ENCODE assay signal across 1 cellular context in genomic region chr1:226186124-226187018, GRCh38.
TF ChIP-seq lines count a peak whose summit lies in the region.

Gene ACBD3 (minus strand): TSS chr1:226186741. CDS start chr1:226186675, 66 bp downstream.

TF ChIP-seq in K562, 482 proteins besides CTCF, POLR2A, EP300 and RAD21 (continued from another document and continues in another):
- TF ChIP-seq MLLT1 (IDR thresholded peaks at IDR 0.05) (0 out of 4 replicates have a peak, but pooled peaks of 1 of the 2 experiments have one; percentile 41), ZNF740 (CRISPR knock-in tag; IDR thresholded peaks at IDR 0.05) (peak; percentile 69), ZNF740 (tag; IDR thresholded peaks at IDR 0.05) (no peak), PBX2 (CRISPR knock-in tag; IDR thresholded peaks at IDR 0.05; ENCODE audit: low read depth) (no peak), PBX2 (tag; conservative IDR thresholded peaks at IDR 0.05; ENCODE audit: low read depth) (peak; percentile 67), ZBTB7A (IDR thresholded peaks at IDR 0.05; ENCODE audit: borderline replicate concordance, control insufficient read depth, low read depth, low read length) (peak; percentile 99), MTA2 (IDR thresholded peaks at IDR 0.05; ENCODE audit: low read depth) (0 out of 2 replicates have a peak, but pooled peaks have one; percentile 22), SP1 (CRISPR knock-in tag; IDR thresholded peaks at IDR 0.05) (peak; percentile 56), SMAD1 (IDR thresholded peaks at IDR 0.05; ENCODE audit: low read depth, low read length, partially characterized antibody) (peak; percentile 60), NFYB (IDR thresholded peaks at IDR 0.05; ENCODE audit: extremely low read depth, insufficient read length) (no peak), TBP (optimal IDR thresholded peaks at IDR 0.05; ENCODE audit: low read depth, low read length) (peak; percentile 89), ARID4B (CRISPR knock-in tag; IDR thresholded peaks at IDR 0.05) (peak; percentile 85), CBX1 (IDR thresholded peaks at IDR 0.05; ENCODE audit: low read depth) (peak; percentile 67; the same call in 1 of the 2 replicates), SMARCA4 (IDR thresholded peaks at IDR 0.05) (peak; percentile 54; the same call in 1 of the 2 replicates), MAX (CRISPR knock-in tag; IDR thresholded peaks at IDR 0.05) (0 out of 2 replicates have a peak, but pooled peaks have one; percentile 9), RBBP5 (IDR thresholded peaks at IDR 0.05; ENCODE audit: borderline replicate concordance, insufficient read depth, low read length, poor library complexity, severe bottlenecking) (peak; percentile 98), ZNF277 (CRISPR knock-in tag; IDR thresholded peaks at IDR 0.05; ENCODE audit: borderline replicate concordance) (no peak), FOXM1 (IDR thresholded peaks at IDR 0.05; ENCODE audit: low read depth) (no peak), FOXM1 (CRISPR knock-in tag; IDR thresholded peaks at IDR 0.05; ENCODE audit: low read depth) (peak; percentile 54; the same call in 1 of the 2 replicates), VEZF1 (CRISPR knock-in tag; IDR thresholded peaks at IDR 0.05) (peak; percentile 88), ZNF263 (CRISPR knock-in tag; IDR thresholded peaks at IDR 0.05; ENCODE audit: borderline replicate concordance) (0 out of 2 replicates have a peak, but pooled peaks have one; percentile 2), ZNF830 (CRISPR knock-in tag; IDR thresholded peaks at IDR 0.05) (peak; percentile 88; the same call in 1 of the 2 replicates), NRF1 (conservative IDR thresholded peaks at IDR 0.05 in 1 of 2, IDR thresholded peaks at IDR 0.05 in 1 of 2) (peak; percentile 47 to 67; a peak in 1 of 4 replicates), SRSF3 (IDR thresholded peaks at IDR 0.05; ENCODE audit: insufficient read depth, low read length) (0 out of 2 replicates have a peak, but pooled peaks have one; percentile 37), ZNF324 (CRISPR knock-in tag; IDR thresholded peaks at IDR 0.05) (no peak), TCF3 (CRISPR knock-in tag; IDR thresholded peaks at IDR 0.05) (peak; percentile 28; the same call in 1 of the 2 replicates), ZBTB2 (IDR thresholded peaks at IDR 0.05) (peak; percentile 87), SLC30A9 (CRISPR knock-in tag; IDR thresholded peaks at IDR 0.05) (no peak), PHF20 (IDR thresholded peaks at IDR 0.05; ENCODE audit: partially characterized antibody) (peak; percentile 99), FOXA1 (IDR thresholded peaks at IDR 0.05; ENCODE audit: borderline replicate concordance) (no peak), ZNF124 (CRISPR knock-in tag; IDR thresholded peaks at IDR 0.05) (0 out of 2 replicates have a peak, but pooled peaks have one; percentile 62), ID3 (CRISPR knock-in tag; IDR thresholded peaks at IDR 0.05) (no peak), ID3 (tag; IDR thresholded peaks at IDR 0.05) (peak; percentile 88)
